ENCODE assay signal across 8 cellular contexts in the genomic region with DNA sequence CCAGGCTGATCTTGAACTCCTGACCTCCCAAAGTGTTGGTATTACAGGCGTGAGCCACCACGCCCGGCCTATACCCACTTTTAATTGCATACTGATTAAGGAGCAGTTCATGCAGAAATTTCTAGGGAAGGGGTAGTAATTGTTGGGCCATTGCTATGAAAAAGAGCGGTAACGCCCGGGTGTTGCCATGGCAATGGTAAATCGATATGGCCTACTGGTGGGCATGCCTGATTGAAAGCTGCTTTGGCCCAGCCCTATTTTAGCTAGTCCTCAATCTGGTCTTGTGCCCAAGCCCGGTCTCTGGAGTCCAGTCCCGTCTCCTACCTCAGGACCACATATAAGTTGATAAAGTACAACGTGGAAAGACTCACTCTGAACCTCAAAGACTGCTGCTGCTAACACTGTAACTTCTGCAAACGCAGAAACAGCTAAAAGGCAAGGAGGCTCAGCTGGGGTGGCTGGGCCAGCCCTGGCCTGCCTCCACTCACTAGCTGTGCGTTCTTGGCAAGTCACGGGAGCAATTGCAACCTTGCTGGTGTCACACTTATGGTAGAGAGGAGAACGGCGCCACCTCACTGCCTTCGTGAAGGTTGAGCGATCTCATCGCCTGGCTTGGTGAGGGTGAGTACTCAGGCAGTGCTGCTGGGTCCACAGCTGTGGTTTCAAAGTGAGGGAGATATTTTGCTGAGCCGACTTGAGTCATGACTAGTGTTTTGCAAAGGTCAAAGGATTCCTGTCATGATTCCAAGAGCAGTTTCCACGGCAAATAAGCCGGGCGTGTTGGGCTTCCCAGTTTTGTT. TPM values are rescaled to one million over a fixed set of nuclear protein-coding genes. Genes with fewer than 3 reads are reported as not detected.
DNase-seq lines count a peak whose midpoint lies in the region; ATAC-seq, FAIRE-seq and TF ChIP-seq lines count a peak whose summit lies in the region.

No MANE protein-coding gene starts in this region.

- BruUV-seq in K562 (replicated peaks; lab: Mats Ljungman, UMichigan) = no TSS peak

- no peak overlapping the region for H3K4me3 Mint-ChIP-seq in naive thymus-derived CD8-positive, alpha-beta T cell
- no peak overlapping the region for H3K4me3 Mint-ChIP-seq in activated CD8-positive, alpha-beta memory T cell treated with anti-CD3 and anti-CD28 coated beads, Interleukin-2, amount 10 ng/mL, durations not matched to agents 7 days and 5 days

- H3K36me3 Mint-ChIP-seq in naive thymus-derived CD8-positive, alpha-beta T cell = no peaks in the 10 kb centered on the region
- no peaks in the 10 kb centered on the region for H3K36me3 Mint-ChIP-seq in activated CD8-positive, alpha-beta memory T cell treated with anti-CD3 and anti-CD28 coated beads, Interleukin-2, amount 10 ng/mL, durations not matched to agents 7 days and 5 days

- no peak overlapping the region for H3K27ac ChIP-seq in K562 (ENCODE audit: extremely low read depth, low read depth, low read length)

- in situ Hi-C loops in K562 (cut with MboI) = no loop called here

- WGBS in K562 (ENCODE audit: insufficient coverage, low coverage, missing lambda C conversion rate) = 2% methylated on average over 22 of the region's 22 CpGs

- peak; percentile 64 for DNase-seq in A172 (ENCODE audit: low spot score)
- DNase-seq in LHCN-M2 (ENCODE audit: low read depth) = peak; percentile 88
- DNase-seq in K562 (ENCODE audit: extremely low read depth in 1 of 4, low spot score in 3 of 4) = peak in 1 of 4 experiments; percentile 34
- peak; percentile 70 for DNase-seq in left lobe of liver (ENCODE audit: low spot score)
- no peak for DNase-seq in naive thymus-derived CD8-positive, alpha-beta T cell
- no peak for DNase-seq in activated CD8-positive, alpha-beta memory T cell treated with anti-CD3 and anti-CD28 coated beads, Interleukin-2, amount 10 ng/mL, durations not matched to agents 7 days and 5 days

- no peak for TF ChIP-seq POLR2A in K562 (conservative IDR thresholded peaks at IDR 0.05)

- no peaks in the 10 kb centered on the region for H4K20me1 ChIP-seq in K562 (replicated peaks; ENCODE audit: control insufficient read depth, insufficient read depth, low read length)

- H3K36me3 ChIP-seq in K562 (ENCODE audit: control insufficient read depth, insufficient read depth, low read length) = no peaks in the 10 kb centered on the region

- POLR2A ChIA-PET in K562 (lab: Yijun Ruan, JAX) = interaction anchor here (1.0 kb wide), 1 partner anchor 41 kb away, joined by 3 read pairs; no protein-coding TSS in a partner anchor
- POLR2A ChIA-PET in naive thymus-derived CD8-positive, alpha-beta T cell (lab: Charles Lee) = no interaction called here

- no peaks in the 10 kb centered on the region for H3K9me3 ChIP-seq in K562 (replicated peaks; ENCODE audit: control insufficient read depth, insufficient read depth, low read depth, low read length)

- peaks cover 37 to 82% of the 10 kb centered on the region in 2 experiments for H3K27me3 ChIP-seq in K562 (ENCODE audit: control insufficient read depth in 2 of 2, insufficient read depth in 2 of 2, low read length in 2 of 2)

- no peak overlapping the region for H3K4me3 ChIP-seq in K562

- no peak overlapping the region for H2AFZ ChIP-seq in K562 (ENCODE audit: low read depth, low read length)

- H3K79me2 ChIP-seq in K562 (ENCODE audit: control insufficient read depth, insufficient read depth, low read length) = no peaks in the 10 kb centered on the region

- CTCF ChIA-PET in K562 (lab: Yijun Ruan, JAX; ENCODE audit: low intra/inter-chr PET ratio) = no interaction called here
- CTCF ChIA-PET in activated CD8-positive, alpha-beta memory T cell treated with anti-CD3 and anti-CD28 coated beads, Interleukin-2, amount 10 ng/mL, durations not matched to agents 7 days and 5 days (lab: Charles Lee) = no interaction called here

- peak overlapping the region in 1 of 10 donors; percentile 59 for H3K27ac Mint-ChIP-seq in naive thymus-derived CD8-positive, alpha-beta T cell
- no peak overlapping the region for H3K27ac Mint-ChIP-seq in activated CD8-positive, alpha-beta memory T cell treated with anti-CD3 and anti-CD28 coated beads, Interleukin-2, amount 10 ng/mL, durations not matched to agents 7 days and 5 days

- TF ChIP-seq CTCF in K562 (IDR thresholded peaks at IDR 0.05 in 2 of 3, conservative IDR thresholded peaks at IDR 0.05 in 1 of 3; ENCODE audit: insufficient read depth in 2 of 3, low read depth in 1 of 3, low read length in 3 of 3) = no peak

- no peaks in the 10 kb centered on the region for H3K9me1 ChIP-seq in K562 (ENCODE audit: control insufficient read depth, insufficient read depth, low read length)

- no peak for TF ChIP-seq EP300 in K562 (IDR thresholded peaks at IDR 0.05; ENCODE audit: low read length)

- ATAC-seq in K562 = peak; percentile 29
- ATAC-seq in left lobe of liver = peak; percentile 87
- no peak for ATAC-seq in HG02970 (IDR thresholded peaks at IDR 0.05; ENCODE audit: low FRiP score, unreplicated experiment)
- no peak for ATAC-seq in GM18517 (IDR thresholded peaks at IDR 0.05; ENCODE audit: unreplicated experiment)
- ATAC-seq in naive thymus-derived CD8-positive, alpha-beta T cell = no peak
- ATAC-seq in activated CD8-positive, alpha-beta memory T cell treated with anti-CD3 and anti-CD28 coated beads, Interleukin-2, amount 10 ng/mL, durations not matched to agents 7 days and 5 days = no peak

- no peak; a peak in 1 of 4 replicates for TF ChIP-seq RAD21 in K562 (CRISPR knock-in tag; conservative IDR thresholded peaks at IDR 0.05 in 1 of 2, IDR thresholded peaks at IDR 0.05 in 1 of 2)

- H3K9me3 Mint-ChIP-seq in naive thymus-derived CD8-positive, alpha-beta T cell = no peaks in the 10 kb centered on the region
- H3K9me3 Mint-ChIP-seq in activated CD8-positive, alpha-beta memory T cell treated with anti-CD3 and anti-CD28 coated beads, Interleukin-2, amount 10 ng/mL, durations not matched to agents 7 days and 5 days (ENCODE audit: low read depth) = no peaks in the 10 kb centered on the region

- peak; percentile 40 for FAIRE-seq in K562 (lab: Jason Lieb, UNC)

- no peak overlapping the region for H3K9ac ChIP-seq in K562 (ENCODE audit: insufficient read depth in 1 of 2, low read depth in 2 of 2, low read length in 2 of 2)

- intact Hi-C loops in K562 (cut with micrococcal nuclease) = no loop called here

- peaks cover 6 to 47% (median 19%) of the 10 kb centered on the region in 5 donors for H3K27me3 Mint-ChIP-seq in naive thymus-derived CD8-positive, alpha-beta T cell
- peaks cover 6% of the 10 kb centered on the region for H3K27me3 Mint-ChIP-seq in activated CD8-positive, alpha-beta memory T cell treated with anti-CD3 and anti-CD28 coated beads, Interleukin-2, amount 10 ng/mL, durations not matched to agents 7 days and 5 days

- no peaks in the 10 kb centered on the region for H3K4me1 Mint-ChIP-seq in naive thymus-derived CD8-positive, alpha-beta T cell
- no peaks in the 10 kb centered on the region for H3K4me1 Mint-ChIP-seq in activated CD8-positive, alpha-beta memory T cell treated with anti-CD3 and anti-CD28 coated beads, Interleukin-2, amount 10 ng/mL, durations not matched to agents 7 days and 5 days

- H3K4me2 ChIP-seq in K562 (ENCODE audit: insufficient read depth, low read length) = no peak overlapping the region

- H3K4me1 ChIP-seq in K562 (replicated peaks in 1 of 2; ENCODE audit: control insufficient read depth in 2 of 2, insufficient read depth in 2 of 2, low read length in 2 of 2) = peaks cover 0 to 20% of the 10 kb centered on the region in 2 experiments; a peak in 2 of 5 replicates

TF ChIP-seq in K562, 482 proteins besides CTCF, POLR2A, EP300 and RAD21:
- TF ChIP-seq C11orf30 (IDR thresholded peaks at IDR 0.05; ENCODE audit: low read depth) (0 out of 2 replicates have a peak, but pooled peaks have one; percentile 22), BHLHE40 (IDR thresholded peaks at IDR 0.05; ENCODE audit: low read length) (peak; percentile 67), TBP (optimal IDR thresholded peaks at IDR 0.05; ENCODE audit: low read depth, low read length) (peak; percentile 33), POLR3A (IDR thresholded peaks at IDR 0.05; ENCODE audit: borderline replicate concordance, extremely low read depth, insufficient read depth, insufficient read length) (no peak), RFX1 (IDR thresholded peaks at IDR 0.05) (peak; percentile 57; the same call in 1 of the 2 replicates)

RNA-seq across cellular contexts. Expression of a gene that starts 57.0 kb away (rescaled TPM):
- 57.9 and 76.0 TPM in 2 replicates for total RNA-seq in A172 (2014; rRNA removed; shearing (Covaris generic))
- total RNA-seq in LHCN-M2 (2014; rRNA removed) = 40.2 and 56.1 TPM in 2 replicates
- 53.4 TPM for polyA plus RNA-seq in LHCN-M2 (2012)
- 36.2 and 43.9 TPM in 2 replicates for total RNA-seq in K562 (2011; cell fraction: chromatin; rRNA removed; ENCODE audit: low replicate concordance)
- 32.4 and 37.0 TPM in 2 replicates for total RNA-seq in K562 (2011; cell fraction: nucleolus; rRNA removed)
- 41.4 and 49.8 TPM in 2 replicates for total RNA-seq in K562 (2011; cell fraction: nucleoplasm; rRNA removed)
- 72.5 and 99.5 TPM in 2 replicates for total RNA-seq in K562 (2014; rRNA removed)
- 86.6 and 90.2 TPM in 2 replicates for total RNA-seq in K562 (2014; rRNA removed; fragmentation: Illumina TruSeq; extraction: Trizol)
- 77.4 and 84.4 TPM in 2 replicates for total RNA-seq in K562 (2015; rRNA removed; fragmentation: Illumina TruSeq; extraction: Trizol)
- 59.7 and 63.7 TPM in 2 replicates for total RNA-seq in K562 (2021)
- polyA plus RNA-seq in K562 (2011; rRNA removed) = 34.9 and 43.4 TPM in 2 replicates
- 16.6 and 26.2 TPM in 2 replicates for polyA plus RNA-seq in K562 (2011; cell fraction: cytosol; rRNA removed)
- 16.0 and 19.8 TPM in 2 replicates for polyA plus RNA-seq in K562 (2011; cell fraction: nucleus; rRNA removed)
- 23.4 and 48.5 TPM in 2 replicates for polyA plus RNA-seq in K562 (2012)
- polyA plus RNA-seq in K562 (2014; fragmentation: Illumina TruSeq; extraction: Trizol) = 87.3 and 88.7 TPM in 2 replicates
- polyA plus RNA-seq in K562 (2014; fragmentation: Nextera tagmentation; extraction: Ambion mirVana) = 100 to 1,000 TPM; 125 to 192 TPM
- 64.3 and 65.9 TPM in 2 replicates for polyA plus RNA-seq in K562 (2014; rRNA removed)
- 59.1 and 61.5 TPM in 2 replicates for polyA minus RNA-seq in K562 (2011; rRNA and poly(A)+ RNA removed)
- 21.3 and 24.2 TPM in 2 replicates for polyA minus RNA-seq in K562 (2011; cell fraction: cytosol; rRNA and poly(A)+ RNA removed)
- polyA minus RNA-seq in K562 (2011; cell fraction: nucleus; rRNA and poly(A)+ RNA removed) = 18.3 and 25.0 TPM in 2 replicates
- total RNA-seq in left lobe of liver = 37.3 TPM
- 10 to 100 TPM; 37.8 to 39.7 TPM for total RNA-seq in naive thymus-derived CD8-positive, alpha-beta T cell
- 10 to 100 TPM; 31.4 to 47.6 (median 36.3) TPM for polyA plus RNA-seq in naive thymus-derived CD8-positive, alpha-beta T cell
- total RNA-seq in activated CD8-positive, alpha-beta memory T cell treated with anti-CD3 and anti-CD28 coated beads, Interleukin-2, amount 10 ng/mL, durations not matched to agents 7 days and 5 days = 10 to 100 TPM; 40.0 to 59.9 TPM

Comparison
In these comparisons a context has a peak if more than half of its experiments do, and no peak if none do; other contexts are left out.
1. DNase-seq: peak in A172 (single experiment), LHCN-M2 (single experiment) and left lobe of liver (single experiment); none in naive thymus-derived CD8-positive, alpha-beta T cell (0 of 10) and activated CD8-positive, alpha-beta memory T cell treated with anti-CD3 and anti-CD28 coated beads, Interleukin-2, amount 10 ng/mL, durations not matched to agents 7 days and 5 days (single experiment).
2. ATAC-seq: peak in K562 (single experiment) and left lobe of liver (single experiment); none in HG02970 (single experiment), GM18517 (single experiment), naive thymus-derived CD8-positive, alpha-beta T cell (0 of 2) and activated CD8-positive, alpha-beta memory T cell treated with anti-CD3 and anti-CD28 coated beads, Interleukin-2, amount 10 ng/mL, durations not matched to agents 7 days and 5 days (single experiment).